7 cellular contexts compared by ENCODE assay signal in the genomic region with DNA sequence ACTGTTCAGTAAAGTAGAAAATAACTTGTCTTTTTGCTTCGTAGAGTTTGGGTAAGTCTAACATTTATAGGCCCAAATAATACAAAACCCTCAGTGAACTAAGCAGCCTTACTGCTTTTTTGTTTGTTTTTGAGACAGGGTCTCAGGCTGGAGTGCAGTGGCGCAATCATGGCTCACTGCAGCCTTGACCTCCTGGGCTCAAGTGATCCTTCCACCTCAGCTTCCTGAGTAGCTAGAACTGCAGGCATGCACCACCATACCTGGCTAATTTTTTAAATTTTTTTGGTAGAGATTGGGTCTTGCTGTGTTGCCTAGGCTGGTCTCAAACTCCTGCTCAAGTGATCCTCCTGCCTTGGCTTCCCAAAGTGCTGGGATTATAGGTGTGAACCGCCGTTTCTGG. TPM values are rescaled to one million over a fixed set of nuclear protein-coding genes. Genes with fewer than 3 reads are reported as not detected.
DNase-seq lines count a peak whose midpoint lies in the region; ATAC-seq and TF ChIP-seq lines count a peak whose summit lies in the region.
"Not testable (repeated sequence)": the region's sequence is repeated elsewhere in the genome, so short reads cannot be mapped to it uniquely, and the experiment has no call there.

No MANE protein-coding gene starts in this region.

- H3K4me1 Mint-ChIP-seq in activated CD8-positive, alpha-beta T cell treated with anti-CD3 and anti-CD28 coated beads, Interleukin-2, amount 10 ng/mL, durations not matched to agents 7 days and 5 days (ENCODE audit: low read depth), result peaks cover 56% of the 10 kb centered on the region
- peaks cover 64 to 70% of the 10 kb centered on the region in 2 donors for H3K4me1 Mint-ChIP-seq in natural killer cell
- H3K4me1 Mint-ChIP-seq in stimulated activated effector memory CD8-positive, alpha-beta T cell treated with anti-CD3 and anti-CD28 coated beads, Interleukin-12 subunit alpha, Interleukin-12 subunit beta, amount 100 ng/mL, for 72 hours, result peaks cover 43% of the 10 kb centered on the region

- H3K79me2 ChIP-seq in DND-41 (ENCODE audit: insufficient read depth, low read length), result peaks cover 94% of the 10 kb centered on the region

- H3K27ac ChIP-seq in DND-41 (ENCODE audit: low read length), result peak overlapping the region; percentile 64; the same call in 1 of the 2 replicates
- peak overlapping the region in 3 of 4 donors; percentile 3 to 58 (median 19) for H3K27ac ChIP-seq in Peyer's patch
- peak overlapping the region in 3 of 5 donors; percentile 59 to 63 (median 61) for H3K27ac ChIP-seq in adrenal gland
- H3K27ac ChIP-seq in right atrium auricular region, result peak overlapping the region; percentile 30 to 61

- peaks cover 49% of the 10 kb centered on the region for H3K36me3 Mint-ChIP-seq in activated CD8-positive, alpha-beta T cell treated with anti-CD3 and anti-CD28 coated beads, Interleukin-2, amount 10 ng/mL, durations not matched to agents 7 days and 5 days (ENCODE audit: low read depth)
- H3K36me3 Mint-ChIP-seq in natural killer cell, result peaks cover 17% of the 10 kb centered on the region
- peaks cover 62% of the 10 kb centered on the region for H3K36me3 Mint-ChIP-seq in stimulated activated effector memory CD8-positive, alpha-beta T cell treated with anti-CD3 and anti-CD28 coated beads, Interleukin-12 subunit alpha, Interleukin-12 subunit beta, amount 100 ng/mL, for 72 hours

- not testable (repeated sequence) for DNase-seq in DND-41; Peyer's patch; activated CD8-positive, alpha-beta T cell treated with anti-CD3 and anti-CD28 coated beads, Interleukin-2, amount 10 ng/mL, durations not matched to agents 7 days and 5 days; right atrium auricular region (ENCODE audit: low spot score); natural killer cell; stimulated activated effector memory CD8-positive, alpha-beta T cell treated with anti-CD3 and anti-CD28 coated beads, Interleukin-12 subunit alpha, Interleukin-12 subunit beta, amount 100 ng/mL, for 72 hours (ENCODE audit: low spot score in 2 of 2)
- peak in 1 of 7 donors; percentile 32 for DNase-seq in adrenal gland

- peak overlapping the region; percentile 89 for H3K27ac Mint-ChIP-seq in activated CD8-positive, alpha-beta T cell treated with anti-CD3 and anti-CD28 coated beads, Interleukin-2, amount 10 ng/mL, durations not matched to agents 7 days and 5 days
- peak overlapping the region; percentile 82 to 85 for H3K27ac Mint-ChIP-seq in natural killer cell
- peak overlapping the region; percentile 70 for H3K27ac Mint-ChIP-seq in stimulated activated effector memory CD8-positive, alpha-beta T cell treated with anti-CD3 and anti-CD28 coated beads, Interleukin-12 subunit alpha, Interleukin-12 subunit beta, amount 100 ng/mL, for 72 hours

- H3K9ac ChIP-seq in DND-41 (ENCODE audit: low read depth, low read length), result not testable (repeated sequence)

- H3K27me3 ChIP-seq in DND-41 (ENCODE audit: insufficient read depth, low read length, poor library complexity); Peyer's patch; adrenal gland; right atrium auricular region: not testable (repeated sequence)

- H3K4me3 ChIP-seq in DND-41 (ENCODE audit: low read depth in 1 of 2, low read length in 2 of 2); Peyer's patch; adrenal gland; right atrium auricular region: not testable (repeated sequence)

- not testable (repeated sequence) for H2AFZ ChIP-seq in DND-41 (ENCODE audit: low read depth, low read length)

- POLR2A ChIA-PET in activated CD8-positive, alpha-beta T cell treated with anti-CD3 and anti-CD28 coated beads, Interleukin-2, amount 10 ng/mL, durations not matched to agents 7 days and 5 days (lab: Charles Lee), result interaction anchor here (0.7 to 5.4 kb wide), 2 partner anchors 8 to 18 kb away, joined by 3 to 66 read pairs; a partner anchor contains a TSS

- peaks cover 47% of the 10 kb centered on the region for H3K4me1 ChIP-seq in DND-41 (ENCODE audit: insufficient read depth, low read length)
- peaks cover 0 to 43% (median 9%) of the 10 kb centered on the region in 4 donors for H3K4me1 ChIP-seq in Peyer's patch
- H3K4me1 ChIP-seq in adrenal gland (replicated peaks in 1 of 2), result peaks cover 37 to 51% of the 10 kb centered on the region in 2 donors
- peaks cover 0 to 31% of the 10 kb centered on the region in 2 donors for H3K4me1 ChIP-seq in right atrium auricular region

- not testable (repeated sequence) for H3K4me2 ChIP-seq in DND-41 (ENCODE audit: insufficient read depth, low read length)

- peak overlapping the region; percentile 23 for H3K4me3 Mint-ChIP-seq in activated CD8-positive, alpha-beta T cell treated with anti-CD3 and anti-CD28 coated beads, Interleukin-2, amount 10 ng/mL, durations not matched to agents 7 days and 5 days
- peak overlapping the region; percentile 65 for H3K4me3 Mint-ChIP-seq in natural killer cell
- H3K4me3 Mint-ChIP-seq in stimulated activated effector memory CD8-positive, alpha-beta T cell treated with anti-CD3 and anti-CD28 coated beads, Interleukin-12 subunit alpha, Interleukin-12 subunit beta, amount 100 ng/mL, for 72 hours, result peak overlapping the region; percentile 58

- H3K9me3 Mint-ChIP-seq in activated CD8-positive, alpha-beta T cell treated with anti-CD3 and anti-CD28 coated beads, Interleukin-2, amount 10 ng/mL, durations not matched to agents 7 days and 5 days (ENCODE audit: insufficient read depth); natural killer cell; stimulated activated effector memory CD8-positive, alpha-beta T cell treated with anti-CD3 and anti-CD28 coated beads, Interleukin-12 subunit alpha, Interleukin-12 subunit beta, amount 100 ng/mL, for 72 hours: not testable (repeated sequence)

- WGBS in adrenal gland, 4 donors, result 44 to 60% (median 53%) methylated on average over 4 of the region's 4 CpGs

- not testable (repeated sequence) for H3K27me3 Mint-ChIP-seq in activated CD8-positive, alpha-beta T cell treated with anti-CD3 and anti-CD28 coated beads, Interleukin-2, amount 10 ng/mL, durations not matched to agents 7 days and 5 days (ENCODE audit: low read depth); natural killer cell (ENCODE audit: low read depth in 2 of 2)

- not testable (repeated sequence) for TF ChIP-seq POLR2A in Peyer's patch (IDR thresholded peaks at IDR 0.05); adrenal gland (IDR thresholded peaks at IDR 0.05)

- CTCF ChIA-PET in activated CD8-positive, alpha-beta T cell treated with anti-CD3 and anti-CD28 coated beads, Interleukin-2, amount 10 ng/mL, durations not matched to agents 7 days and 5 days (lab: Charles Lee), result interaction anchor here (1.4 to 9.8 kb wide), 8 partner anchors 9 to 78 kb away, joined by 4 to 121 read pairs (median 12); a partner anchor contains a TSS

- TF ChIP-seq CTCF in DND-41 (IDR thresholded peaks at IDR 0.05; ENCODE audit: borderline replicate concordance, extremely low read depth, low read length, poor library complexity, severe bottlenecking); Peyer's patch (IDR thresholded peaks at IDR 0.05); adrenal gland (IDR thresholded peaks at IDR 0.05); right atrium auricular region (IDR thresholded peaks at IDR 0.05); natural killer cell (IDR thresholded peaks at IDR 0.05): not testable (repeated sequence)

- ATAC-seq in DND-41 (ENCODE audit: insufficient read depth, low read depth); activated CD8-positive, alpha-beta T cell treated with anti-CD3 and anti-CD28 coated beads, Interleukin-2, amount 10 ng/mL, durations not matched to agents 7 days and 5 days; natural killer cell; stimulated activated effector memory CD8-positive, alpha-beta T cell treated with anti-CD3 and anti-CD28 coated beads, Interleukin-12 subunit alpha, Interleukin-12 subunit beta, amount 100 ng/mL, for 72 hours: not testable (repeated sequence)

- H4K20me1 ChIP-seq in DND-41 (ENCODE audit: insufficient read depth, low read length), result peaks cover 21% of the 10 kb centered on the region; the same call in 1 of the 2 replicates

- intact Hi-C loops in adrenal gland (cut with DNase I); natural killer cell (cut with micrococcal nuclease): not testable (repeated sequence)

- peaks cover 43% of the 10 kb centered on the region for H3K36me3 ChIP-seq in DND-41 (ENCODE audit: insufficient read depth, low read length)
- H3K36me3 ChIP-seq in Peyer's patch, result peaks cover 0 to 15% (median 0%) of the 10 kb centered on the region in 3 donors
- not testable (repeated sequence) for H3K36me3 ChIP-seq in adrenal gland (replicated peaks in 1 of 2); right atrium auricular region

- not testable (repeated sequence) for H3K9me3 ChIP-seq in DND-41 (ENCODE audit: insufficient read depth, low read length, severe bottlenecking); Peyer's patch; adrenal gland (replicated peaks in 1 of 3); right atrium auricular region

RNA-seq across cellular contexts. Expression of a gene that starts 19.0 kb away (rescaled TPM):
- total RNA-seq in Peyer's patch, result 10 to 100 TPM; 34.7 to 51.2 (median 42.1) TPM
- 10 to 100 TPM; 89.3 to 92.7 TPM for total RNA-seq in activated CD8-positive, alpha-beta T cell treated with anti-CD3 and anti-CD28 coated beads, Interleukin-2, amount 10 ng/mL, durations not matched to agents 7 days and 5 days
- 100 to 1,000 TPM in 1 of 8 donors, 10 to 100 TPM in 7; 57.1 to 102 (median 75.0) TPM for total RNA-seq in adrenal gland
- 10 to 100 TPM; 13.0 to 37.2 (median 13.1) TPM for polyA plus RNA-seq in adrenal gland
- total RNA-seq in right atrium auricular region, result 10 to 100 TPM; 50.1 to 58.1 TPM
- total RNA-seq in natural killer cell, result 100 to 1,000 TPM; 238 to 283 (median 261) TPM

RNA-seq across cellular contexts. Expression of a gene that starts 31.1 kb away (rescaled TPM):
- total RNA-seq in Peyer's patch (10 to 100 TPM in 1 of 4 donors, 1 to 10 TPM in 3; 3.3 to 12.0 (median 7.8) TPM), adrenal gland (10 to 100 TPM; 13.6 to 99.6 (median 38.8) TPM), right atrium auricular region (10 to 100 TPM; 22.4 to 28.6 TPM), natural killer cell (under 1 TPM in 1 of 3 donors, not detected in 2; 0.16 TPM)
- total RNA-seq in activated CD8-positive, alpha-beta T cell treated with anti-CD3 and anti-CD28 coated beads, Interleukin-2, amount 10 ng/mL, durations not matched to agents 7 days and 5 days, result under 1 TPM; 0.42 to 0.78 TPM
- 10 to 100 TPM; 20.7 to 33.4 (median 31.7) TPM for polyA plus RNA-seq in adrenal gland

RNA-seq across cellular contexts. Expression of a gene that starts 43.0 kb away (rescaled TPM):
- total RNA-seq in Peyer's patch (1 to 10 TPM in 3 of 4 donors, under 1 TPM in 1; 0.53 to 5.8 (median 3.2) TPM), adrenal gland (1 to 10 TPM; 2.9 to 6.1 (median 4.5) TPM), right atrium auricular region (1 to 10 TPM; 1.4 to 2.4 TPM), natural killer cell (1 to 10 TPM; 5.5 to 6.8 (median 5.9) TPM)
- total RNA-seq in activated CD8-positive, alpha-beta T cell treated with anti-CD3 and anti-CD28 coated beads, Interleukin-2, amount 10 ng/mL, durations not matched to agents 7 days and 5 days, result 10 to 100 TPM; 19.6 to 19.7 TPM
- 1 to 10 TPM; 1.1 to 3.3 (median 1.4) TPM for polyA plus RNA-seq in adrenal gland

RNA-seq across cellular contexts. Expression of a gene that starts 43.6 kb away (rescaled TPM):
- total RNA-seq in Peyer's patch (10 to 100 TPM; 20.8 to 45.8 (median 40.1) TPM), adrenal gland (10 to 100 TPM in 7 of 8 donors, 1 to 10 TPM in 1; 9.8 to 18.7 (median 13.7) TPM), right atrium auricular region (1 to 10 TPM; 8.3 to 9.6 TPM), natural killer cell (10 to 100 TPM; 64.0 to 78.7 (median 77.6) TPM)
- total RNA-seq in activated CD8-positive, alpha-beta T cell treated with anti-CD3 and anti-CD28 coated beads, Interleukin-2, amount 10 ng/mL, durations not matched to agents 7 days and 5 days, result 10 to 100 TPM; 42.9 to 44.9 TPM
- polyA plus RNA-seq in adrenal gland, result 10 to 100 TPM; 15.7 to 18.0 (median 16.0) TPM
